ENCODE assay signal across 9 cellular contexts in the genomic region with DNA sequence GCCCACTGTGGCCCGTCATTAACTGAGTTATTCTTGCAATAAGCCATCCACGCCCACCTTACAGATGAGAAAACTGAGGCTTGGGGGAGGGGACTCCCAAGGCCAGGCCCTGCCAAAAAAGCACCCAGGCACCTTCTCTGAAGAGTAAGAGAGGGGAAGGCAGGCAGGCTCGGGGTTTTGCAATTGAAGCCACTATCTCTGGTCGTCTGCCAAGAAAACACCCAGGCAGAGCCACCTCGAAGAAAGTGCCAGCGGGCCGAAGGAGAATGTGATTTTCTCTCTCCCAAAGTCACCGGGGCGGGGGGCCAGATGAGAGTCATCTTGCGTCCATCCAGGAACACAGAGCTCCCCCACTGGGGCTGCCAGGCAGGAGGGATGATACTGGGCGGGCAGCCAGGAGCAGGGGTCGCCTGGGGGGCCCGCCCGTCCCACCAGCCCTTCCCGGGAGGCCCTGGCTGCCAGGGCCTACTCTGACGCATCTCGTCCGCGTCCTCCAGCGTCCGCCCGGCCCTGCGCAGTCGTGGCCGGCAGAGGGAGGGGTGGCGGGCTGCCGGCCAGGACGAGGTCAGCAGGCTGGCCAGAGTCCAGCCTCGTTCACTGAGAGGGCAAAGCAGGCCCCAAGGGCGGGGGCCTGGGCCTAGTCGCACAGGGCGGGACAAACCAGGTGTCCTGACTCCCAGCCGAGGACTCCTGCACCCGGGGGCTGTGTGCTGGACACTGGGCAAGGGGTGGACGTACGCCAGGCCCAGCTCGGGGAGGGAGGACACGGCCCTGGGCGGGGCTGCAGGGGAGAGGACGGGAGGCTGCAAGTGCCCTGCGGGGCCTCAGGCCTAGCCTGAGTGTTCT.
DNase-seq lines count a peak whose midpoint lies in the region; TF ChIP-seq lines count a peak whose summit lies in the region.
"Had no signal": no experiment of that assay in that cellular context is flagged by ENCODE, and none has a peak within 500 bp of the region (broad histone marks: within the 10 kb centered on the region; RNA-seq: fewer than 3 reads in every experiment).

No MANE protein-coding gene starts in this region.

- DNase-seq in HFF-Myc (ENCODE audit: extremely low read depth, low read depth) (no peak), cardiac fibroblast (ENCODE audit: low read depth in 2 of 2) (peak; percentile 95 to 98), smooth muscle cell of the brain vasculature (ENCODE audit: low read depth, low spot score) (peak; percentile 86), DMS79 treated with DMSO at 0.1 percent for 48 hours (lab: John Stamatoyannopoulos, UW) (no peak), NCI-H82 (lab: John Stamatoyannopoulos, UW) (no peak), NCI-H2081 treated with DMSO at 0.1 percent for 48 hours (lab: John Stamatoyannopoulos, UW) (no peak)
- DNase-seq in activated effector memory CD4-positive, alpha-beta T cell treated with anti-CD3 and anti-CD28 coated beads, Interleukin-2, amount 50 U/mL, for 16 hours, result no peak
- DNase-seq: NCI-H187 had no signal

- H3K27ac ChIP-seq in layer of hippocampus (ENCODE audit: low read depth, low read length), result peak overlapping the region; percentile 91

- H3K27me3 ChIP-seq in layer of hippocampus (ENCODE audit: control insufficient read depth, insufficient read depth, low read length), result no peaks in the 10 kb centered on the region

- no peak overlapping the region for H3K4me3 ChIP-seq in HFF-Myc (replicated peaks; ENCODE audit: low read depth, low read length)
- H3K4me3 ChIP-seq in cardiac fibroblast (replicated peaks in 1 of 2; ENCODE audit: low read depth in 2 of 2, low read length in 2 of 2), result no peak overlapping the region

- peak; percentile 40 for TF ChIP-seq CTCF in HFF-Myc (IDR thresholded peaks at IDR 0.05; ENCODE audit: low read depth, low read length, missing control alignments)
- peak; percentile 43 for TF ChIP-seq CTCF in cardiac fibroblast (IDR thresholded peaks at IDR 0.05; ENCODE audit: low read depth, low read length)

Comparison
In these comparisons a context has a peak if more than half of its experiments do, and no peak if none do; other contexts are left out.
1. DNase-seq: peak in cardiac fibroblast (2 of 2) and smooth muscle cell of the brain vasculature (single experiment); none in HFF-Myc (single experiment), DMS79 treated with DMSO at 0.1 percent for 48 hours (single experiment), activated effector memory CD4-positive, alpha-beta T cell treated with anti-CD3 and anti-CD28 coated beads, Interleukin-2, amount 50 U/mL, for 16 hours (single experiment), NCI-H82 (single experiment) and NCI-H2081 treated with DMSO at 0.1 percent for 48 hours (single experiment).